In genomic region chr4:168736831-168737230, GRCh38 we compare ENCODE assay signal across 1 cellular context.
TF ChIP-seq lines count a peak whose summit lies in the region.

No MANE protein-coding gene starts in this region.

TF ChIP-seq in WTC11, 78 proteins besides CTCF, POLR2A, EP300 and RAD21 (continued from another document):
- TF ChIP-seq CDX4 (CRISPR knock-in tag; IDR thresholded peaks at IDR 0.05; ENCODE audit: borderline replicate concordance) (no peak), NR2C2 (CRISPR knock-in tag; IDR thresholded peaks at IDR 0.05) (no peak), ZNF219 (CRISPR knock-in tag; IDR thresholded peaks at IDR 0.05; ENCODE audit: borderline replicate concordance) (no peak), RELA (CRISPR knock-in tag; IDR thresholded peaks at IDR 0.05; ENCODE audit: borderline replicate concordance) (no peak), FOXP1 (CRISPR knock-in tag; IDR thresholded peaks at IDR 0.05; ENCODE audit: borderline replicate concordance) (no peak), ZSCAN18 (CRISPR knock-in tag; IDR thresholded peaks at IDR 0.05) (no peak), NFATC4 (CRISPR knock-in tag; IDR thresholded peaks at IDR 0.05) (no peak), CREM (CRISPR knock-in tag; IDR thresholded peaks at IDR 0.05) (no peak), SMAD4 (CRISPR knock-in tag; IDR thresholded peaks at IDR 0.05) (no peak), ESRRA (CRISPR knock-in tag; IDR thresholded peaks at IDR 0.05; ENCODE audit: borderline replicate concordance) (no peak), ZNF138 (CRISPR knock-in tag; conservative IDR thresholded peaks at IDR 0.05) (no peak), PREB (CRISPR knock-in tag; IDR thresholded peaks at IDR 0.05; ENCODE audit: borderline replicate concordance) (no peak)
